In the genomic region with DNA sequence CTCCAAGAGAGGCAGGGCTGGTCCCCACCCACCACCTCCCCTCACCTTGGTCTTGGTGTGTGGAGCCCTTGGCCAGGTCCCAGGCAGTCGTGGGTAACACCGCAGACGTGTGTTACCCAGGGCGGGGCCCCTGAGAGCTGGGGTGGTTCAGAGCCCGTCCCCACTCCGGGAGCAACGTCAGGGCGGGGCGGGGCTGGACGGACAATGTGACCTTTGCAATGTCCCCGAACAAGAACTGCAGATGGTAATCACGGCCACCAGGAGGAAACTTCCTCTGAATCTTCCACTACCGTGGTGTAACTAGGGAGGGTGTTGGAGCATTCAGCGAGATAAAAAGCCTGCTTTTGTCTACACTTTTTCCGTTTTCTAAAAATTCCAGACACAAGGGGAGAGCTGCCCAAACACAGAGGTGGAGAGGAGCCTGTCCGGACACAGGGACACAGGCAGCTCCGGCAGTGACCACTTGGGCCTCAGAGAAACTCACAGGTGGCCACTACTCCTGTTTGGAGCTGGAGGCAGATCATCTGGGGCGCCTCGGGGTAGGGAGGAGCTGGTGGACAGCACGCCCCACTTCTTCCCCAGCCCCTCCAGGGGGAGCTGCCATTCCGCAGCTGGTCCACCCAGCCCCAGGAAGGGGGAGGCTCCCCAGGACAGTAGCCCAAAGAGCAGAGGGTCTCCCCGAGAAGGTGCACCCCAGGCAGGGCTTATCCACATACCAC, we compare ENCODE assay signal across 8 cellular contexts. TPM values are rescaled to one million over a fixed set of nuclear protein-coding genes. Genes with fewer than 3 reads are reported as not detected.
DNase-seq lines count a peak whose midpoint lies in the region; ATAC-seq and TF ChIP-seq lines count a peak whose summit lies in the region.

No MANE protein-coding gene starts in this region.

- peaks cover 2 to 9% (median 5%) of the 10 kb centered on the region in 5 donors for H3K27me3 Mint-ChIP-seq in naive thymus-derived CD4-positive, alpha-beta T cell

- H3K27me3 ChIP-seq in naive thymus-derived CD4-positive, alpha-beta T cell (ENCODE audit: control insufficient read depth in 2 of 2, insufficient read depth in 2 of 2, low read length in 2 of 2) = no peaks in the 10 kb centered on the region

- H3K9me3 Mint-ChIP-seq in naive thymus-derived CD4-positive, alpha-beta T cell = peaks cover 0 to 3% (median 0%) of the 10 kb centered on the region in 11 donors

- H3K27ac ChIP-seq in naive thymus-derived CD4-positive, alpha-beta T cell (ENCODE audit: low read depth, low read length) = no peak overlapping the region

- H3K4me3 Mint-ChIP-seq in naive thymus-derived CD4-positive, alpha-beta T cell = no peak overlapping the region

- H3K4me1 Mint-ChIP-seq in naive thymus-derived CD4-positive, alpha-beta T cell = peaks cover 0 to 10% (median 4%) of the 10 kb centered on the region in 7 donors

- peak; percentile 94 for ATAC-seq in naive thymus-derived CD4-positive, alpha-beta T cell
- ATAC-seq in GM18870 (IDR thresholded peaks at IDR 0.05; ENCODE audit: unreplicated experiment) = no peak
- no peak for ATAC-seq in HG03457 (IDR thresholded peaks at IDR 0.05; ENCODE audit: unreplicated experiment)

- peak; percentile 68 for DNase-seq in Daoy (ENCODE audit: low read depth)
- peak; percentile 49 for DNase-seq in KBM-7
- DNase-seq in activated CD4-positive, alpha-beta T cell treated with anti-CD3 and anti-CD28 coated beads, Interleukin-2, amount 50 U/mL, for 48 hours = peak; percentile 46 to 56
- DNase-seq in fibroblast of the aortic adventitia (ENCODE audit: low read depth) = peak; percentile 72
- DNase-seq in naive thymus-derived CD4-positive, alpha-beta T cell = peak in 1 of 9 donors; percentile 37
- no peak for DNase-seq in NCI-H1417 treated with DMSO at 0.1 percent for 48 hours (lab: John Stamatoyannopoulos, UW)

- H3K36me3 ChIP-seq in naive thymus-derived CD4-positive, alpha-beta T cell (ENCODE audit: control insufficient read depth in 2 of 3, insufficient read depth in 3 of 3, low read length in 3 of 3) = no peaks in the 10 kb centered on the region

- H3K4me3 ChIP-seq in fibroblast of the aortic adventitia (ENCODE audit: low read depth, low read length) = peak overlapping the region; percentile 17
- no peak overlapping the region for H3K4me3 ChIP-seq in naive thymus-derived CD4-positive, alpha-beta T cell (ENCODE audit: low read length)

- peak; percentile 55 for TF ChIP-seq CTCF in fibroblast of the aortic adventitia (IDR thresholded peaks at IDR 0.05; ENCODE audit: insufficient read depth, low read length)

- no peaks in the 10 kb centered on the region for H3K9me3 ChIP-seq in naive thymus-derived CD4-positive, alpha-beta T cell (ENCODE audit: control insufficient read depth in 2 of 3, low read length in 3 of 3)

- no peaks in the 10 kb centered on the region for H3K4me1 ChIP-seq in naive thymus-derived CD4-positive, alpha-beta T cell (ENCODE audit: control insufficient read depth in 2 of 2, insufficient read depth in 2 of 2, low read length in 2 of 2)

- POLR2A ChIA-PET in naive thymus-derived CD4-positive, alpha-beta T cell (lab: Charles Lee) = interaction anchor here (0.6 kb wide), 1 partner anchor 12 kb away, joined by 3 read pairs; no protein-coding TSS in a partner anchor

- no peak overlapping the region for H3K27ac Mint-ChIP-seq in naive thymus-derived CD4-positive, alpha-beta T cell

- in situ Hi-C loops in KBM-7 (cut with MboI; ENCODE audit: low pct_unique_long_range_greater_than_20kb, low sequenced_read_pairs) = no loop called here

- intact Hi-C loops in naive thymus-derived CD4-positive, alpha-beta T cell (cut with micrococcal nuclease) = no loop called here

- no peaks in the 10 kb centered on the region for H3K36me3 Mint-ChIP-seq in naive thymus-derived CD4-positive, alpha-beta T cell

- CTCF ChIA-PET in naive thymus-derived CD4-positive, alpha-beta T cell (lab: Charles Lee) = no interaction called here

RNA-seq across cellular contexts. Expression of gene SLC38A10, which starts 14.2 kb away (rescaled TPM):
- 52.5 and 60.7 TPM in 2 replicates for total RNA-seq in Daoy (2014; rRNA removed; shearing (Covaris generic))
- total RNA-seq in fibroblast of the aortic adventitia (ENCODE audit: low replicate concordance) = 49.5 and 90.5 TPM in 2 replicates
- 100 to 1,000 TPM in 1 of 5 experiments, 10 to 100 TPM in 4; 54.9 to 122 (median 86.5) TPM for total RNA-seq in naive thymus-derived CD4-positive, alpha-beta T cell
- 10 to 100 TPM; 45.0 to 84.8 TPM for polyA plus RNA-seq in naive thymus-derived CD4-positive, alpha-beta T cell
